In genomic region chr11:123083623-123084029, GRCh38 we compare ENCODE assay signal across 8 cellular contexts. TPM values are rescaled to one million over a fixed set of nuclear protein-coding genes. Genes with fewer than 3 reads are reported as not detected.
A peak's percentile ranks its signal among the peaks of the same experiment; 100 is the strongest.
DNase-seq lines count a peak whose midpoint lies in the region; ATAC-seq and TF ChIP-seq lines count a peak whose summit lies in the region.

No MANE protein-coding gene starts in this region.

- H3K9me3 ChIP-seq in effector memory CD4-positive, alpha-beta T cell (ENCODE audit: control insufficient read depth, low read length) = no peaks in the 10 kb centered on the region
- H3K9me3 ChIP-seq in mucosa of descending colon (no peaks in the 10 kb centered on the region), subcutaneous abdominal adipose tissue (ENCODE audit: control insufficient read depth in 5 of 5, low read length in 5 of 5) (no peaks in the 10 kb centered on the region), MM.1S (replicated peaks; ENCODE audit: insufficient read depth, low read length) (no peaks in the 10 kb centered on the region)

- peak overlapping the region; percentile 60 for H3K27ac ChIP-seq in effector memory CD4-positive, alpha-beta T cell (ENCODE audit: insufficient read depth, low read length, poor library complexity, severe bottlenecking)
- H3K27ac ChIP-seq in subcutaneous abdominal adipose tissue (ENCODE audit: low read depth, low read length) (peak overlapping the region; percentile 43), MM.1S (ENCODE audit: low read length) (no peak overlapping the region)

- H3K27me3 Mint-ChIP-seq in progenitor cell of endocrine pancreas = no peaks in the 10 kb centered on the region

- H3K4me1 ChIP-seq in effector memory CD4-positive, alpha-beta T cell (ENCODE audit: control insufficient read depth, insufficient read depth, low read length, poor library complexity, severe bottlenecking) = peaks cover 29% of the 10 kb centered on the region
- H3K4me1 ChIP-seq in mucosa of descending colon (ENCODE audit: low read depth) (peaks cover 6% of the 10 kb centered on the region), subcutaneous abdominal adipose tissue (ENCODE audit: control insufficient read depth in 5 of 5, insufficient read depth in 5 of 5, low read length in 5 of 5) (peaks cover 0 to 15% (median 12%) of the 10 kb centered on the region in 5 donors), MM.1S (ENCODE audit: low read length) (peaks cover 15% of the 10 kb centered on the region)

- no peaks in the 10 kb centered on the region for H3K36me3 Mint-ChIP-seq in progenitor cell of endocrine pancreas (ENCODE audit: insufficient read depth)

- no peak overlapping the region for H3K4me2 ChIP-seq in MM.1S (ENCODE audit: low read depth, low read length)

- no peaks in the 10 kb centered on the region for H3K36me3 ChIP-seq in effector memory CD4-positive, alpha-beta T cell (ENCODE audit: control insufficient read depth, insufficient read depth, low read length)
- H3K36me3 ChIP-seq in mucosa of descending colon (ENCODE audit: low read depth) (no peaks in the 10 kb centered on the region), subcutaneous abdominal adipose tissue (ENCODE audit: control insufficient read depth in 5 of 5, insufficient read depth in 5 of 5, low read length in 5 of 5) (peaks cover 2 to 26% (median 18%) of the 10 kb centered on the region in 5 donors), MM.1S (replicated peaks; ENCODE audit: insufficient read depth, low read length) (no peaks in the 10 kb centered on the region)

- no peaks in the 10 kb centered on the region for H3K4me1 Mint-ChIP-seq in progenitor cell of endocrine pancreas (ENCODE audit: low read depth)

- no peaks in the 10 kb centered on the region for H3K27me3 ChIP-seq in effector memory CD4-positive, alpha-beta T cell (replicated peaks; ENCODE audit: control insufficient read depth, insufficient read depth, low read length, poor library complexity, severe bottlenecking)
- H3K27me3 ChIP-seq in subcutaneous abdominal adipose tissue (ENCODE audit: control insufficient read depth in 5 of 5, insufficient read depth in 4 of 5, low read length in 5 of 5) (no peaks in the 10 kb centered on the region), MM.1S (replicated peaks; ENCODE audit: insufficient read depth, low read length) (no peaks in the 10 kb centered on the region)

- TF ChIP-seq CTCF in mucosa of descending colon (IDR thresholded peaks at IDR 0.05) (no peak), progenitor cell of endocrine pancreas (IDR thresholded peaks at IDR 0.05; ENCODE audit: unreplicated experiment) (no peak), MM.1S (IDR thresholded peaks at IDR 0.05; ENCODE audit: low read length) (no peak)

- H3K4me3 ChIP-seq in effector memory CD4-positive, alpha-beta T cell (ENCODE audit: insufficient read depth, low read depth, low read length, poor library complexity, severe bottlenecking) = peak overlapping the region; percentile 24
- H3K4me3 ChIP-seq in mucosa of descending colon = no peak overlapping the region
- no peak overlapping the region for H3K4me3 ChIP-seq in subcutaneous abdominal adipose tissue (ENCODE audit: low read depth in 1 of 5, low read length in 5 of 5)
- no peak overlapping the region for H3K4me3 ChIP-seq in MM.1S (ENCODE audit: low read length)

- H3K9ac ChIP-seq in subcutaneous abdominal adipose tissue (ENCODE audit: low read length in 5 of 5) (no peak overlapping the region), MM.1S (ENCODE audit: low read length) (no peak overlapping the region)

- peaks cover 8% of the 10 kb centered on the region for H3F3A ChIP-seq in MM.1S (ENCODE audit: insufficient read depth, low read length)

- intact Hi-C loops in mucosa of descending colon (cut with DNase I, micrococcal nuclease) = no loop called here

- H4K20me1 ChIP-seq in MM.1S (ENCODE audit: insufficient read depth, low read length) = no peaks in the 10 kb centered on the region

- no peaks in the 10 kb centered on the region for H3K9me3 Mint-ChIP-seq in progenitor cell of endocrine pancreas (ENCODE audit: low read depth)

- DNase-seq in Caki2 (ENCODE audit: low read depth) (peak; percentile 83), NCI-H2029 (lab: John Stamatoyannopoulos, UW) (peak; percentile 92), mucosa of descending colon (peak in 2 of 3 donors; percentile 61 to 93), progenitor cell of endocrine pancreas (ENCODE audit: low spot score, unreplicated experiment) (no peak), MM.1S (no peak)
- DNase-seq in activated CD4-positive, alpha-beta T cell treated with anti-CD3 and anti-CD28 coated beads for 24 hours (ENCODE audit: low read depth in 2 of 2) = peak; percentile 53 to 54
- DNase-seq in effector memory CD4-positive, alpha-beta T cell = peak; percentile 44 to 66 (median 56)

- ATAC-seq in mucosa of descending colon = peak; percentile 92

- in situ Hi-C loops in Caki2 (cut with HindIII; ENCODE audit: low pct_unique_long_range_greater_than_20kb, low sequenced_read_pairs) = no loop called here

- H2AFZ ChIP-seq in MM.1S (ENCODE audit: low read length) = no peak overlapping the region

- no peak overlapping the region for H3K27ac Mint-ChIP-seq in progenitor cell of endocrine pancreas

- H3K79me2 ChIP-seq in MM.1S (ENCODE audit: low read length) = no peaks in the 10 kb centered on the region

- H3K9me2 ChIP-seq in MM.1S (replicated peaks; ENCODE audit: insufficient read depth, low read length) = no peaks in the 10 kb centered on the region

- no peak overlapping the region for H3K4me3 Mint-ChIP-seq in progenitor cell of endocrine pancreas (ENCODE audit: low read depth)

RNA-seq across cellular contexts. Expression of gene HSPA8, which starts 21.7 kb away (rescaled TPM):
- total RNA-seq in Caki2 (2014; rRNA removed; shearing (Covaris generic); ENCODE audit: low replicate concordance) = 1,733 and 2,309 TPM in 2 replicates
- total RNA-seq in mucosa of descending colon (100 to 1,000 TPM; 496 to 909 (median 797) TPM), progenitor cell of endocrine pancreas (1,127 and 1,140 TPM in 2 replicates)

Comparison
In these comparisons a context has a peak if more than half of its experiments do, and no peak if none do; other contexts are left out.
1. DNase-seq: peak in Caki2 (single experiment), NCI-H2029 (single experiment), activated CD4-positive, alpha-beta T cell treated with anti-CD3 and anti-CD28 coated beads for 24 hours (2 of 2), effector memory CD4-positive, alpha-beta T cell (3 of 3) and mucosa of descending colon (2 of 3); none in progenitor cell of endocrine pancreas (single experiment) and MM.1S (single experiment).